9 cellular contexts compared by ENCODE assay signal in the genomic region with DNA sequence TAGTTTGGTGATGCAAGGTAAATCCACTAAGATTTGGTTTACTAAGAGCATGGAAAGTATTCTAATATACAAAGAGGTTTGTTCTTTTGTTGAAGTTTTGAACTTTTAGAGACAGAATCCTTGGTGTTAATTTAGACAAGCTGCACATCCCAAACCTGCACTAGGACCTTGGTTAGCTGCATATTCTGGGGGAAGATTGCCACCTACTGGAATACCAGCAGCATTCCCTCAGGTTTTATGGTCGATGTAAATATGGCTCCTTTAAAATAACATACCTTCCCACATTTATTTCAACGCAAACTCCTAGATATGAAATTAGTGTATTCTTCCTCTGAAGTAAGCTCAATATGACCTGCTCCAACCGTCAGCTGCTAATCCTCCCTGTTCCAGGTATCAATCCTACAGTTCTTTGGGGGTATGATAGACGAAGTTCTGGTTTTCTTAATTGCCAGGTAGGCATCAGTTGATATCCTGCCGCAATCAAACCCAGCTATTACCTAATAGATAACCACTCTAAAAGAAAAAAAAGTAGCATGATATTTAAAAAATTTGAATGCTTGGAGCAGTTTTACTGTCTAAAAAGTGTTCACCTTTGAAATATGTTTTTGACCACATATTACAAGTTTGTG.
DNase-seq lines count a peak whose midpoint lies in the region; ATAC-seq, FAIRE-seq and TF ChIP-seq lines count a peak whose summit lies in the region.
"Had no signal": no experiment of that assay in that cellular context is flagged by ENCODE, and none has a peak within 500 bp of the region (broad histone marks: within the 10 kb centered on the region; RNA-seq: fewer than 3 reads in every experiment).

No MANE protein-coding gene starts in this region.

- H3K4me1 ChIP-seq in H1 (replicated peaks in 1 of 4; ENCODE audit: control insufficient read depth in 3 of 4, insufficient read depth in 4 of 4, low read length in 3 of 4) (no peaks in the 10 kb centered on the region; a peak in 1 of 7 replicates), neural progenitor cell (no peaks in the 10 kb centered on the region)

- FAIRE-seq in H1 (lab: Jason Lieb, UNC) = peak; percentile 93

- peak; percentile 97 to 98 for TF ChIP-seq RAD21 in H1 (IDR thresholded peaks at IDR 0.05 in 1 of 2, conservative IDR thresholded peaks at IDR 0.05 in 1 of 2; ENCODE audit: low read depth in 2 of 2, low read length in 2 of 2)

- no peak overlapping the region for H4K5ac ChIP-seq in H1 (ENCODE audit: insufficient read length, low read depth, low read length)

- no peak overlapping the region for H3K4me3 Mint-ChIP-seq in neural progenitor cell
- H3K4me3 Mint-ChIP-seq: T-helper 1 cell treated with Interleukin-12 subunit alpha and Interleukin-12 subunit beta and Interleukin-4 antibody, amounts not matched to agents 30 μg/mL and 1 μg/mL, for 36 hours had no signal

- H3K79me1 ChIP-seq in H1 (ENCODE audit: low read depth, low read length) = no peaks in the 10 kb centered on the region

- no peak overlapping the region for H3K4me3 ChIP-seq in H1 (ENCODE audit: extremely low read depth in 1 of 4, insufficient read depth in 2 of 4, low read depth in 3 of 4, low read length in 4 of 4)
- H3K4me3 ChIP-seq in neural progenitor cell = no peak overlapping the region

- no peaks in the 10 kb centered on the region for H3F3A ChIP-seq in neural progenitor cell (ENCODE audit: low read depth)

- H4K20me1 ChIP-seq in H1 (replicated peaks in 1 of 2; ENCODE audit: control insufficient read depth in 1 of 2, insufficient read depth in 2 of 2, low read length in 2 of 2) = no peaks in the 10 kb centered on the region
- no peaks in the 10 kb centered on the region for H4K20me1 ChIP-seq in neural progenitor cell (ENCODE audit: low read depth)

- H2AFZ ChIP-seq in H1 (ENCODE audit: low read length) (peak overlapping the region; percentile 86; the same call in 1 of the 2 replicates), neural progenitor cell (replicated peaks) (no peak overlapping the region)

- 0 out of 2 replicates have a peak overlapping the region, but pooled peaks have one; percentile 29 for H2BK12ac ChIP-seq in H1 (ENCODE audit: low read depth, low read length)

- no peaks in the 10 kb centered on the region for H3K36me3 Mint-ChIP-seq in neural progenitor cell

- no peak overlapping the region for H3K56ac ChIP-seq in H1 (replicated peaks; ENCODE audit: insufficient read length, low read depth, low read length)

- no peaks in the 10 kb centered on the region for H3K27me3 ChIP-seq in H1 (replicated peaks in 1 of 4; ENCODE audit: control insufficient read depth in 3 of 4, extremely low read depth in 1 of 4, insufficient read depth in 3 of 4, low read length in 3 of 4)
- H3K27me3 ChIP-seq in neural progenitor cell = no peaks in the 10 kb centered on the region

- H3K27ac Mint-ChIP-seq in neural progenitor cell = no peak overlapping the region
- H3K27ac Mint-ChIP-seq: T-helper 1 cell treated with Interleukin-12 subunit alpha and Interleukin-12 subunit beta and Interleukin-4 antibody, amounts not matched to agents 30 μg/mL and 1 μg/mL, for 36 hours had no signal

- no peak overlapping the region for H4K8ac ChIP-seq in H1 (ENCODE audit: extremely low read depth, insufficient read depth, low read length)

- no peaks in the 10 kb centered on the region for H3K9me3 Mint-ChIP-seq in neural progenitor cell
- H3K9me3 Mint-ChIP-seq: T-helper 1 cell treated with Interleukin-12 subunit alpha and Interleukin-12 subunit beta and Interleukin-4 antibody, amounts not matched to agents 30 μg/mL and 1 μg/mL, for 36 hours had no signal

- POLR2A ChIA-PET in H1 (lab: Charles Lee; ENCODE audit: partially characterized antibody) = no interaction called here

- no peak for TF ChIP-seq EP300 in H1 (IDR thresholded peaks at IDR 0.05; ENCODE audit: borderline replicate concordance in 1 of 2, low read depth in 2 of 2, low read length in 2 of 2)

- 42% methylated on average over 5 of the region's 5 CpGs; no CpG with 5 or more reads in 1 of the 2 experiments for WGBS in H1 (ENCODE audit: extremely low coverage in 1 of 2, insufficient coverage in 1 of 2, insufficient read length in 1 of 2, insufficient replicate concordance in 2 of 2, low coverage in 1 of 2, low lambda C conversion rate in 2 of 2, missing lambda C conversion rate in 1 of 2), 2 experiments

- CTCF ChIA-PET in H1 (lab: Charles Lee; ENCODE audit: partially characterized antibody) = interaction anchor here (0.7 to 2.4 kb wide), 21 partner anchors 9 to 1049 kb away, joined by 3 to 20 read pairs (median 3); no protein-coding TSS in a partner anchor

- H3K4me2 ChIP-seq in H1 (ENCODE audit: insufficient read depth in 1 of 2, low read depth in 2 of 2, low read length in 2 of 2) (no peak overlapping the region), neural progenitor cell (no peak overlapping the region)

- H3K4me1 Mint-ChIP-seq in neural progenitor cell = no peaks in the 10 kb centered on the region

- H3K23ac ChIP-seq in H1 (ENCODE audit: insufficient read length) = no peak overlapping the region

- peak; percentile 6 for DNase-seq in GM04504 (ENCODE audit: low read depth)
- peak; percentile 67 for DNase-seq in NCI-H82 (lab: John Stamatoyannopoulos, UW)
- no peak for DNase-seq in H1 (ENCODE audit: low read depth in 1 of 2, low spot score in 2 of 2)
- peak; percentile 67 for DNase-seq in neural progenitor cell (ENCODE audit: low spot score)
- DNase-seq in KG1 (lab: John Stamatoyannopoulos, UW) = no peak

- ATAC-seq in HG03378 (IDR thresholded peaks at IDR 0.05; ENCODE audit: unreplicated experiment) (peak; percentile 54), GM21447 (IDR thresholded peaks at IDR 0.05; ENCODE audit: unreplicated experiment) (no peak), HG03196 (IDR thresholded peaks at IDR 0.05; ENCODE audit: unreplicated experiment) (no peak)

- H2AK5ac ChIP-seq in H1 (ENCODE audit: low read depth, low read length) = no peak overlapping the region

- H3K36me3 ChIP-seq in H1 (ENCODE audit: control insufficient read depth in 2 of 4, insufficient read depth in 4 of 4, low read length in 3 of 4) (no peaks in the 10 kb centered on the region), neural progenitor cell (no peaks in the 10 kb centered on the region)

- no peak overlapping the region for H2BK120ac ChIP-seq in H1 (replicated peaks; ENCODE audit: low read depth, low read length)

- TF ChIP-seq CTCF in H1 (IDR thresholded peaks at IDR 0.05; ENCODE audit: control extremely low read depth in 1 of 3, insufficient read depth in 1 of 3, low read depth in 1 of 3, low read length in 3 of 3) = peak in 2 of 3 experiments; percentile 79; a peak in 3 of 4 replicates
- peak; percentile 91 for TF ChIP-seq CTCF in neural progenitor cell (IDR thresholded peaks at IDR 0.05)

- no peak overlapping the region for H2BK15ac ChIP-seq in H1 (ENCODE audit: low read length)

- no peaks in the 10 kb centered on the region for H3K79me2 ChIP-seq in H1 (ENCODE audit: control insufficient read depth in 1 of 2, insufficient read depth in 2 of 2, low read length in 2 of 2)
- no peaks in the 10 kb centered on the region for H3K79me2 ChIP-seq in neural progenitor cell (ENCODE audit: low read depth)

- no peak overlapping the region for H2BK5ac ChIP-seq in H1 (ENCODE audit: low read depth, low read length)

- H3K9me3 ChIP-seq in H1 (ENCODE audit: insufficient read depth in 2 of 2, low read depth in 1 of 2, low read length in 1 of 2) = no peaks in the 10 kb centered on the region
- no peaks in the 10 kb centered on the region for H3K9me3 ChIP-seq in neural progenitor cell (ENCODE audit: low read depth)

- H3K23me2 ChIP-seq in H1 (ENCODE audit: low read depth, low read length) = no peaks in the 10 kb centered on the region

- no peak overlapping the region for H3K27ac ChIP-seq in H1 (ENCODE audit: low read depth, low read length)
- no peak overlapping the region for H3K27ac ChIP-seq in neural progenitor cell

- no peak overlapping the region for H4K91ac ChIP-seq in H1 (replicated peaks; ENCODE audit: insufficient read length, low read length)

- H3K9ac ChIP-seq in H1 (replicated peaks in 1 of 4; ENCODE audit: extremely low read depth in 1 of 4, low read depth in 3 of 4, low read length in 3 of 4) (no peak overlapping the region), neural progenitor cell (no peak overlapping the region)

- TF ChIP-seq POLR2A in H1 (IDR thresholded peaks at IDR 0.05; ENCODE audit: control extremely low read depth in 1 of 2, low read depth in 2 of 2, low read length in 2 of 2) = no peak

- no peak overlapping the region for H3K4ac ChIP-seq in H1 (replicated peaks; ENCODE audit: insufficient read length, low read depth, low read length)

- peaks cover 11% of the 10 kb centered on the region for H3K27me3 Mint-ChIP-seq in neural progenitor cell (ENCODE audit: insufficient read depth, low read depth)

- H3K18ac ChIP-seq in H1 (ENCODE audit: extremely low read depth, low read length) = no peak overlapping the region

- no peak overlapping the region for H3K14ac ChIP-seq in H1 (ENCODE audit: insufficient read length)

- no peak overlapping the region for H2BK20ac ChIP-seq in H1 (ENCODE audit: low read length)

TF ChIP-seq in H1, 55 proteins besides CTCF, POLR2A, EP300 and RAD21:
- TF ChIP-seq SIX5 (IDR thresholded peaks at IDR 0.05; ENCODE audit: low read depth, low read length) = no peak
- TF ChIP-seq YY1 (IDR thresholded peaks at IDR 0.05; ENCODE audit: low read depth, low read length) = peak; percentile 66
- peak; percentile 75 for TF ChIP-seq TEAD4 (IDR thresholded peaks at IDR 0.05; ENCODE audit: low read depth, low read length)

Comparison
In these comparisons a context has a peak if more than half of its experiments do, and no peak if none do; other contexts are left out.
1. DNase-seq: peak in GM04504 (single experiment), NCI-H82 (single experiment) and neural progenitor cell (single experiment); none in H1 (0 of 2) and KG1 (single experiment).